ENCODE assay signal across 1 cellular context in genomic region chr3:16252243-16252978, GRCh38.
TF ChIP-seq lines count a peak whose summit lies in the region.

No MANE protein-coding gene starts in this region.

TF ChIP-seq in GM12878, 131 proteins besides CTCF, POLR2A, EP300 and RAD21 (continued from another document):
- TF ChIP-seq ZBTB11 (CRISPR knock-in tag; IDR thresholded peaks at IDR 0.05) (no peak), BCLAF1 (IDR thresholded peaks at IDR 0.05) (no peak), YY1 (IDR thresholded peaks at IDR 0.05; ENCODE audit: low read depth, low read length) (no peak), NR2F1 (conservative IDR thresholded peaks at IDR 0.05) (no peak), KLF5 (IDR thresholded peaks at IDR 0.05; ENCODE audit: partially characterized antibody) (no peak)
